8 cellular contexts compared by ENCODE assay signal in genomic region chr14:77037886-77038511, GRCh38. TPM values are rescaled to one million over a fixed set of nuclear protein-coding genes. Genes with fewer than 3 reads are reported as not detected.
DNase-seq lines count a peak whose midpoint lies in the region; ATAC-seq and TF ChIP-seq lines count a peak whose summit lies in the region.

No MANE protein-coding gene starts in this region.

- peaks cover 72 to 100% (median 84%) of the 10 kb centered on the region in 3 donors for H3K4me1 ChIP-seq in esophagus squamous epithelium
- H3K4me1 ChIP-seq in skeletal muscle satellite cell (ENCODE audit: control insufficient read depth, insufficient read depth, low read length), result peaks cover 74% of the 10 kb centered on the region
- H3K4me1 ChIP-seq in BE2C, result peaks cover 48% of the 10 kb centered on the region

- no peaks in the 10 kb centered on the region for H3K36me3 ChIP-seq in esophagus squamous epithelium
- H3K36me3 ChIP-seq in skeletal muscle satellite cell (ENCODE audit: insufficient read depth, low read length), result no peaks in the 10 kb centered on the region
- no peaks in the 10 kb centered on the region for H3K36me3 ChIP-seq in BE2C

- peak overlapping the region; percentile 89 for H3K4me2 ChIP-seq in skeletal muscle satellite cell (ENCODE audit: low read length)

- H3K9me3 ChIP-seq in esophagus squamous epithelium (no peaks in the 10 kb centered on the region), skeletal muscle satellite cell (replicated peaks; ENCODE audit: low read length) (no peaks in the 10 kb centered on the region), BE2C (no peaks in the 10 kb centered on the region)

- intact Hi-C loops in esophagus squamous epithelium (cut with DNase I), result no loop called here

- 35 to 39% methylated on average over 12 to 16 of the region's 21 CpGs for WGBS in esophagus squamous epithelium, 2 donors

- no peak for ATAC-seq in GM21825 (IDR thresholded peaks at IDR 0.05; ENCODE audit: unreplicated experiment)
- no peak for ATAC-seq in GM18519 (IDR thresholded peaks at IDR 0.05; ENCODE audit: low FRiP score, unreplicated experiment)

- no peaks in the 10 kb centered on the region for H3K27me3 ChIP-seq in esophagus squamous epithelium
- no peaks in the 10 kb centered on the region for H3K27me3 ChIP-seq in skeletal muscle satellite cell (ENCODE audit: control insufficient read depth, insufficient read depth, low read length)
- no peaks in the 10 kb centered on the region for H3K27me3 ChIP-seq in BE2C

- DNase-seq in NCI-H1092 treated with DMSO at 0.1 percent for 48 hours (lab: John Stamatoyannopoulos, UW) (peak; percentile 68), NCI-H1092 (lab: John Stamatoyannopoulos, UW) (no peak), esophagus squamous epithelium (lab: John Stamatoyannopoulos, UW) (no peak), BE2C (no peak)
- DNase-seq in activated CD8-positive, alpha-beta memory T cell treated with anti-CD3 and anti-CD28 coated beads for 24 hours, result peak; percentile 77

- H3K9ac ChIP-seq in skeletal muscle satellite cell (ENCODE audit: low read depth, low read length), result peak overlapping the region; percentile 79

- TF ChIP-seq CTCF in esophagus squamous epithelium (IDR thresholded peaks at IDR 0.05), result no peak
- no peak for TF ChIP-seq CTCF in BE2C (IDR thresholded peaks at IDR 0.05; ENCODE audit: low read depth, low read length)

- no peak for TF ChIP-seq POLR2A in esophagus squamous epithelium (IDR thresholded peaks at IDR 0.05)

- H3K4me3 ChIP-seq in esophagus squamous epithelium (peak overlapping the region in 1 of 4 donors; percentile 27), skeletal muscle satellite cell (ENCODE audit: low read length) (peak overlapping the region; percentile 15), BE2C (ENCODE audit: low read depth, low read length) (no peak overlapping the region; the same call in 1 of the 2 replicates)

- peak overlapping the region; percentile 57 to 100 (median 98) for H3K27ac ChIP-seq in esophagus squamous epithelium

RNA-seq across cellular contexts. Expression of gene IRF2BPL, which starts 9.5 kb away (rescaled TPM):
- total RNA-seq in esophagus squamous epithelium, result 10 to 100 TPM; 15.8 to 28.8 (median 24.0) TPM
- 11.4 and 15.5 TPM in 2 replicates for total RNA-seq in skeletal muscle satellite cell (2012; rRNA removed)
- polyA plus RNA-seq in BE2C (2012; ENCODE audit: insufficient read depth, insufficient read length, low read depth), result 148 TPM

Comparison
In these comparisons a context has a peak if more than half of its experiments do, and no peak if none do; other contexts are left out.
1. DNase-seq: peak in NCI-H1092 treated with DMSO at 0.1 percent for 48 hours (single experiment) and activated CD8-positive, alpha-beta memory T cell treated with anti-CD3 and anti-CD28 coated beads for 24 hours (single experiment); none in NCI-H1092 (single experiment), esophagus squamous epithelium (single experiment) and BE2C (single experiment).